ENCODE assay signal across 19 cellular contexts in genomic region chr9:110886832-110887231, GRCh38.
A peak's percentile ranks its signal among the peaks of the same experiment; 100 is the strongest.
DNase-seq lines count a peak whose midpoint lies in the region; ATAC-seq, FAIRE-seq and TF ChIP-seq lines count a peak whose summit lies in the region.
"Had no signal": no experiment of that assay in that cellular context is flagged by ENCODE, and none has a peak within 500 bp of the region (broad histone marks: within the 10 kb centered on the region; RNA-seq: fewer than 3 reads in every experiment).

No MANE protein-coding gene starts in this region.

- no peak overlapping the region for H3K9ac ChIP-seq in astrocyte (ENCODE audit: low read length)

- TF ChIP-seq CTCF in astrocyte (IDR thresholded peaks at IDR 0.05; ENCODE audit: insufficient read depth, low read depth, low read length) (no peak), fibroblast of pulmonary artery (IDR thresholded peaks at IDR 0.05; ENCODE audit: low read length, missing control alignments) (no peak)

- no peak overlapping the region for H3K4me2 ChIP-seq in astrocyte (ENCODE audit: low read length)

- H3K9me3 Mint-ChIP-seq in astrocyte (ENCODE audit: unreplicated experiment): no peaks in the 10 kb centered on the region
- H3K9me3 Mint-ChIP-seq: activated naive CD8-positive, alpha-beta T cell treated with anti-CD3 and anti-CD28 coated beads, Interleukin-2, amount 10 ng/mL, durations not matched to agents 7 days and 5 days had no signal

- H2AFZ ChIP-seq in astrocyte (ENCODE audit: low read depth, low read length): no peak overlapping the region

- no peaks in the 10 kb centered on the region for H3K4me1 Mint-ChIP-seq in astrocyte (ENCODE audit: low read depth, unreplicated experiment)
- H3K4me1 Mint-ChIP-seq: activated naive CD8-positive, alpha-beta T cell treated with anti-CD3 and anti-CD28 coated beads, Interleukin-2, amount 10 ng/mL, durations not matched to agents 7 days and 5 days; B cell had no signal

- no peak for FAIRE-seq in astrocyte (lab: Jason Lieb, UNC)
- FAIRE-seq: TTC549 had no signal

- H3K27me3 ChIP-seq in astrocyte (ENCODE audit: insufficient read depth, low read length): no peaks in the 10 kb centered on the region
- H3K27me3 ChIP-seq: MG63 had no signal

- H4K20me1 ChIP-seq in astrocyte (ENCODE audit: insufficient read depth, low read length): no peaks in the 10 kb centered on the region

- no peaks in the 10 kb centered on the region for H3K4me1 ChIP-seq in astrocyte (ENCODE audit: insufficient read depth, low read length)

- no peak overlapping the region for H3K27ac ChIP-seq in astrocyte (ENCODE audit: low read depth, low read length)

- H3K9me3 ChIP-seq in astrocyte (ENCODE audit: insufficient read depth, low read depth, low read length): no peaks in the 10 kb centered on the region
- H3K9me3 ChIP-seq: MG63 had no signal

- no peaks in the 10 kb centered on the region for H3K36me3 Mint-ChIP-seq in astrocyte (ENCODE audit: low read depth, unreplicated experiment)
- H3K36me3 Mint-ChIP-seq: activated naive CD8-positive, alpha-beta T cell treated with anti-CD3 and anti-CD28 coated beads, Interleukin-2, amount 10 ng/mL, durations not matched to agents 7 days and 5 days had no signal

- DNase-seq in GM03348 (ENCODE audit: low spot score) (peak; percentile 47), astrocyte (ENCODE audit: low read depth) (peak; percentile 11), fibroblast of pulmonary artery (ENCODE audit: low read depth) (peak; percentile 64), sciatic nerve (ENCODE audit: low spot score) (no peak), activated gamma-delta T cell (lab: John Stamatoyannopoulos, UW) (no peak), NCI-H748 (lab: John Stamatoyannopoulos, UW; ENCODE audit: unreplicated experiment) (no peak), AG08396 (ENCODE audit: low spot score) (no peak), NCI-H187 (lab: John Stamatoyannopoulos, UW) (no peak)
- DNase-seq: activated naive CD8-positive, alpha-beta T cell treated with anti-CD3 and anti-CD28 coated beads, Interleukin-2, amount 10 ng/mL, durations not matched to agents 7 days and 5 days; activated T-cell treated with anti-CD3 and anti-CD28 coated beads, Interleukin-2, amount 50 U/mL, for 48 hours; cerebellar nuclear complex; MG63; NCI-H2029 treated with DMSO at 0.1 percent for 48 hours; NCI-H524 treated with DMSO at 0.1 percent for 48 hours; right cardiac atrium; substantia nigra had no signal

- no peak overlapping the region for H3K27ac Mint-ChIP-seq in astrocyte (ENCODE audit: unreplicated experiment)
- H3K27ac Mint-ChIP-seq: activated naive CD8-positive, alpha-beta T cell treated with anti-CD3 and anti-CD28 coated beads, Interleukin-2, amount 10 ng/mL, durations not matched to agents 7 days and 5 days; B cell had no signal

- no peaks in the 10 kb centered on the region for H3K79me2 ChIP-seq in astrocyte (ENCODE audit: insufficient read depth, low read length)

- H3K4me3 ChIP-seq in astrocyte (ENCODE audit: insufficient read depth, low read depth, low read length): no peak overlapping the region
- no peak overlapping the region for H3K4me3 ChIP-seq in fibroblast of pulmonary artery (replicated peaks; ENCODE audit: low read depth, low read length)
- H3K4me3 ChIP-seq: MG63 had no signal

- H3K4me3 Mint-ChIP-seq in astrocyte (ENCODE audit: unreplicated experiment): no peak overlapping the region
- H3K4me3 Mint-ChIP-seq: activated naive CD8-positive, alpha-beta T cell treated with anti-CD3 and anti-CD28 coated beads, Interleukin-2, amount 10 ng/mL, durations not matched to agents 7 days and 5 days; B cell had no signal

- no peaks in the 10 kb centered on the region for H3K36me3 ChIP-seq in astrocyte (ENCODE audit: insufficient read depth, low read length)

- no peaks in the 10 kb centered on the region for H3K27me3 Mint-ChIP-seq in astrocyte (ENCODE audit: low read depth, unreplicated experiment)
- H3K27me3 Mint-ChIP-seq: activated naive CD8-positive, alpha-beta T cell treated with anti-CD3 and anti-CD28 coated beads, Interleukin-2, amount 10 ng/mL, durations not matched to agents 7 days and 5 days; B cell had no signal

- peak; percentile 71 for ATAC-seq in sciatic nerve
- ATAC-seq: right cardiac atrium, SK-N-SH treated with all-trans-retinoic acid at 6 μM for 48 hours had no signal

- intact Hi-C loops in sciatic nerve (cut with DNase I): no loop called here

Comparison
In these comparisons a context has a peak if more than half of its experiments do, and no peak if none do; other contexts are left out.
1. DNase-seq: peak in GM03348 (single experiment), astrocyte (single experiment) and fibroblast of pulmonary artery (single experiment); none in sciatic nerve (single experiment), activated gamma-delta T cell (single experiment), NCI-H748 (single experiment), AG08396 (single experiment) and NCI-H187 (0 of 2).